In the genomic region with DNA sequence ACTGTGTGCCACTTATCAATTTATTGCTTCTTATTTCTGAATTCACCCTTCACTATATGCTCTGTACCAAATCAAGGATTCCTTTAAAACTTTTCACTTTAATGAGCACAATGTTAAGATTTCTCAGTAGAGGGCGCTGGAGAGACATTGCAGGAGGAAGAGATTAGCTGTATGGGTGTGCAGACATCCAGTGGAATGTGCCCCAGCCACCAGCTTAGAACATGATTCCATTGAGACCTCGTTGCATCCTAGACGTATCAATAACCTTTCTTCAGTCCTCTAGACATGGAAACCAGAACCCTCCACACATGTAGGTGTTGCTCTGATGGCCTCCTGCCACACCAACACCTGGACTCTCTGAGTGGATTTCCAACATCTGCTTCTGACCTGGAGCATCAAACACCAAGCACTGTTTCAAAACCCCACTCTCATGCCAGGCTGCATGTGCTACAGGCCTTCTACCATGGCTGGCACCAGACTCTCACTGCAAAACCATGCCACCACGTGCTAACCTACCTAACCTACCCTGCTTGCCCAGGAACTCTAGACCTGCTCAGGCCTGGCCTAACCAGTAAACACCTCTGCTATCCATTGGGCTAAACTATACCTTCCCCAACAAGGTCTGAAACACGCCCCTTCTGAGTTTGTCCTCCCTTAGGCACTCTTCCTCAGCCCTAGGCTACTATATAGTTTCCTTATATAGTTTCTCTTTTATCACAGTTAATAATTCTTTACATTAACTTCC, we compare ENCODE assay signal across 8 cellular contexts.
DNase-seq lines count a peak whose midpoint lies in the region; ATAC-seq and TF ChIP-seq lines count a peak whose summit lies in the region.

No MANE protein-coding gene starts in this region.

- H3K9me3 Mint-ChIP-seq in activated CD4-positive, alpha-beta T cell treated with anti-CD3 and anti-CD28 coated beads, Interleukin-2, amount 10 ng/mL, durations not matched to agents 24 days and 14 days = no peaks in the 10 kb centered on the region
- H3K9me3 Mint-ChIP-seq in HFFc6 = peaks cover 8% of the 10 kb centered on the region; the same call in 1 of the 2 replicates

- peak; percentile 44; the same call in 1 of the 2 replicates for TF ChIP-seq CTCF in HFFc6 (IDR thresholded peaks at IDR 0.05)

- H3K36me3 Mint-ChIP-seq in activated CD4-positive, alpha-beta T cell treated with anti-CD3 and anti-CD28 coated beads, Interleukin-2, amount 10 ng/mL, durations not matched to agents 24 days and 14 days (ENCODE audit: low read depth) = no peaks in the 10 kb centered on the region
- H3K36me3 Mint-ChIP-seq in HFFc6 (ENCODE audit: low read depth) = no peaks in the 10 kb centered on the region

- peaks cover 2% of the 10 kb centered on the region for H3K27me3 Mint-ChIP-seq in activated CD4-positive, alpha-beta T cell treated with anti-CD3 and anti-CD28 coated beads, Interleukin-2, amount 10 ng/mL, durations not matched to agents 24 days and 14 days
- no peaks in the 10 kb centered on the region for H3K27me3 Mint-ChIP-seq in HFFc6 (ENCODE audit: insufficient read depth)

- H3K4me3 ChIP-seq in adipocyte (ENCODE audit: low read length) = no peak overlapping the region

- H3K9me3 ChIP-seq in adipocyte (ENCODE audit: control insufficient read depth, low read length) = peaks cover 4% of the 10 kb centered on the region

- H3K27me3 ChIP-seq in adipocyte (replicated peaks; ENCODE audit: control insufficient read depth, insufficient read depth, low read length) = no peaks in the 10 kb centered on the region

- no peaks in the 10 kb centered on the region for H3K36me3 ChIP-seq in adipocyte (ENCODE audit: control insufficient read depth, insufficient read depth, low read length, severe bottlenecking)

- intact Hi-C loops in activated CD4-positive, alpha-beta T cell treated with anti-CD3 and anti-CD28 coated beads, Interleukin-2, amount 10 ng/mL, durations not matched to agents 24 days and 14 days (cut with micrococcal nuclease) = loop anchor here (5.0 kb wide), 1 partner anchor 283 kb away; no protein-coding TSS in a partner anchor

- H3K4me3 Mint-ChIP-seq in activated CD4-positive, alpha-beta T cell treated with anti-CD3 and anti-CD28 coated beads, Interleukin-2, amount 10 ng/mL, durations not matched to agents 24 days and 14 days = no peak overlapping the region
- no peak overlapping the region for H3K4me3 Mint-ChIP-seq in HFFc6

- no peak for ATAC-seq in GM19455 (IDR thresholded peaks at IDR 0.05; ENCODE audit: unreplicated experiment)

- H3K4me1 ChIP-seq in adipocyte (ENCODE audit: control insufficient read depth, insufficient read depth, low read length) = peaks cover 6% of the 10 kb centered on the region

- H3K4me1 Mint-ChIP-seq in activated CD4-positive, alpha-beta T cell treated with anti-CD3 and anti-CD28 coated beads, Interleukin-2, amount 10 ng/mL, durations not matched to agents 24 days and 14 days = no peaks in the 10 kb centered on the region
- H3K4me1 Mint-ChIP-seq in HFFc6 (ENCODE audit: low read depth) = no peaks in the 10 kb centered on the region

- no peak overlapping the region for H3K27ac Mint-ChIP-seq in activated CD4-positive, alpha-beta T cell treated with anti-CD3 and anti-CD28 coated beads, Interleukin-2, amount 10 ng/mL, durations not matched to agents 24 days and 14 days
- no peak overlapping the region for H3K27ac Mint-ChIP-seq in HFFc6

- peak; percentile 54 for DNase-seq in activated CD4-positive, alpha-beta T cell treated with anti-CD3 and anti-CD28 coated beads, Interleukin-2, amount 10 ng/mL, durations not matched to agents 24 days and 14 days
- DNase-seq in activated CD4-positive, alpha-beta T cell treated with anti-CD3 and anti-CD28 coated beads, Interleukin-2, amount 50 U/mL, for 1 hour = no peak
- DNase-seq in HFFc6 (no peak), NCI-H146 (lab: John Stamatoyannopoulos, UW) (peak; percentile 77), adipocyte (ENCODE audit: low read depth) (peak; percentile 59), left kidney (ENCODE audit: low read depth, low spot score) (peak; percentile 39), NK-92 (lab: John Stamatoyannopoulos, UW; ENCODE audit: unreplicated experiment) (no peak)

- H3K9ac ChIP-seq in adipocyte (ENCODE audit: low read length) = no peak overlapping the region

Comparison
In these comparisons a context has a peak if more than half of its experiments do, and no peak if none do; other contexts are left out.
1. DNase-seq: peak in activated CD4-positive, alpha-beta T cell treated with anti-CD3 and anti-CD28 coated beads, Interleukin-2, amount 10 ng/mL, durations not matched to agents 24 days and 14 days (single experiment), NCI-H146 (single experiment), adipocyte (single experiment) and left kidney (single experiment); none in activated CD4-positive, alpha-beta T cell treated with anti-CD3 and anti-CD28 coated beads, Interleukin-2, amount 50 U/mL, for 1 hour (single experiment), HFFc6 (single experiment) and NK-92 (single experiment).